Comparison of ENCODE assay signal across 10 cellular contexts in genomic region chr10:110410329-110411046, GRCh38.
DNase-seq lines count a peak whose midpoint lies in the region; ATAC-seq, FAIRE-seq and TF ChIP-seq lines count a peak whose summit lies in the region.
"Had no signal": no experiment of that assay in that cellular context is flagged by ENCODE, and none has a peak within 500 bp of the region (broad histone marks: within the 10 kb centered on the region; RNA-seq: fewer than 3 reads in every experiment).

No MANE protein-coding gene starts in this region.

- intact Hi-C loops in testis (cut with DNase I; ENCODE audit: low total_unique reads): no loop called here

- H3K36me3 ChIP-seq in testis (ENCODE audit: low read depth, missing control alignments): no peaks in the 10 kb centered on the region
- H3K36me3 ChIP-seq: thoracic aorta had no signal

- H3K4me1 ChIP-seq in testis: no peaks in the 10 kb centered on the region

- H3K27ac ChIP-seq in RWPE1 (peak overlapping the region; percentile 96), testis (no peak overlapping the region)
- H3K27ac ChIP-seq: thoracic aorta had no signal

- H3K9me3 ChIP-seq in testis: no peaks in the 10 kb centered on the region
- H3K9me3 ChIP-seq: thoracic aorta had no signal

- POLR2A ChIA-PET in RWPE1 (lab: Yijun Ruan, JAX; ENCODE audit: low non-redundant PET): no interaction called here

- H3K4me3 ChIP-seq in fibroblast of pulmonary artery (replicated peaks; ENCODE audit: low read depth, low read length) (no peak overlapping the region), skeletal muscle cell (ENCODE audit: low read depth, low read length) (no peak overlapping the region), testis (no peak overlapping the region)
- H3K4me3 ChIP-seq: thoracic aorta had no signal

- CTCF ChIA-PET in RWPE1 (lab: Yijun Ruan, JAX): interaction anchor here (1.0 to 1.7 kb wide), 4 partner anchors 10 to 89 kb away, joined by 3 to 8 read pairs (median 3); no protein-coding TSS in a partner anchor

- FAIRE-seq in GM12891 (lab: Jason Lieb, UNC): peak; percentile 26

- no peak for TF ChIP-seq CTCF in RWPE1 (conservative IDR thresholded peaks at IDR 0.05; ENCODE audit: low read depth)
- no peak for TF ChIP-seq CTCF in fibroblast of pulmonary artery (IDR thresholded peaks at IDR 0.05; ENCODE audit: low read length, missing control alignments)
- TF ChIP-seq CTCF in testis (IDR thresholded peaks at IDR 0.05): no peak

- no peaks in the 10 kb centered on the region for H3K27me3 ChIP-seq in testis

- no peak for TF ChIP-seq POLR2A in GM12891 (IDR thresholded peaks at IDR 0.05; ENCODE audit: low read depth, low read length)
- no peak for TF ChIP-seq POLR2A in testis (IDR thresholded peaks at IDR 0.05)

- no peak for ATAC-seq in HG03460 (IDR thresholded peaks at IDR 0.05; ENCODE audit: unreplicated experiment)
- no peak for ATAC-seq in GM21515 (IDR thresholded peaks at IDR 0.05; ENCODE audit: unreplicated experiment)

- 79 to 84% methylated on average over 10 to 11 of the region's 11 CpGs for WGBS in testis, 2 donors

- DNase-seq in GM12891 (ENCODE audit: insufficient read length, low spot score) (no peak), RWPE1 (ENCODE audit: low spot score) (peak; percentile 99), fibroblast of pulmonary artery (ENCODE audit: low read depth) (peak; percentile 95), skeletal muscle cell (ENCODE audit: low read depth) (peak; percentile 95), testis (no peak), SK-N-DZ (ENCODE audit: low spot score) (no peak)
- DNase-seq: NCI-H1092 treated with DMSO at 0.1 percent for 48 hours had no signal

TF ChIP-seq in GM12891, 5 proteins besides CTCF, POLR2A, EP300 and RAD21:
- TF ChIP-seq PAX5 (IDR thresholded peaks at IDR 0.05; ENCODE audit: insufficient read depth, low read length, severe bottlenecking) (no peak), TAF1 (IDR thresholded peaks at IDR 0.05; ENCODE audit: low read depth, low read length) (no peak), POLR2AphosphoS5 (IDR thresholded peaks at IDR 0.05; ENCODE audit: low read depth, low read length) (no peak), POU2F2 (IDR thresholded peaks at IDR 0.05; ENCODE audit: low read depth, low read length) (no peak), SPI1 (IDR thresholded peaks at IDR 0.05; ENCODE audit: low read depth, low read length) (no peak)
TF ChIP-seq in GM12891: peak in this region for 0.

Comparison
In these comparisons a context has a peak if more than half of its experiments do, and no peak if none do; other contexts are left out.
1. DNase-seq: peak in RWPE1 (single experiment), fibroblast of pulmonary artery (single experiment) and skeletal muscle cell (single experiment); none in GM12891 (single experiment), testis (single experiment) and SK-N-DZ (single experiment).